In genomic region chr2:17541514-17541950, GRCh38 we compare ENCODE assay signal across 14 cellular contexts. TPM values are rescaled to one million over a fixed set of nuclear protein-coding genes. Genes with fewer than 3 reads are reported as not detected.
DNase-seq lines count a peak whose midpoint lies in the region; ATAC-seq and TF ChIP-seq lines count a peak whose summit lies in the region.
"Had no signal": no experiment of that assay in that cellular context is flagged by ENCODE, and none has a peak within 500 bp of the region (broad histone marks: within the 10 kb centered on the region; RNA-seq: fewer than 3 reads in every experiment).

No MANE protein-coding gene starts in this region.

- H3K27ac ChIP-seq in heart left ventricle (no peak overlapping the region), esophagus (ENCODE audit: low read depth in 2 of 2, low read length in 1 of 2) (peak overlapping the region; percentile 70 to 89), vagina (no peak overlapping the region)

- no peak for DNase-seq in heart left ventricle
- no peak for DNase-seq in cardiac septum (ENCODE audit: low spot score)
- no peak for DNase-seq in vagina (ENCODE audit: extremely low spot score in 2 of 2)
- DNase-seq in activated CD4-positive, alpha-beta T cell treated with anti-CD3 and anti-CD28 coated beads for 1 hour: no peak
- DNase-seq: activated naive CD8-positive, alpha-beta T cell treated with anti-CD3 and anti-CD28 coated beads, Interleukin-2, amount 10 ng/mL, durations not matched to agents 7 days and 5 days; erythroblast; KG1; NCI-H446; SHP77 treated with DMSO at 0.1 percent for 48 hours had no signal

- TF ChIP-seq POLR2A in heart left ventricle (IDR thresholded peaks at IDR 0.05) (no peak), vagina (IDR thresholded peaks at IDR 0.05) (no peak)

- H3K4me3 ChIP-seq in heart left ventricle (peak overlapping the region; percentile 42 to 72 (median 57)), esophagus (ENCODE audit: low read depth in 1 of 2, low read length in 2 of 2) (peak overlapping the region; percentile 63 to 64), vagina (peak overlapping the region; percentile 54 to 59)

- no peaks in the 10 kb centered on the region for H3K36me3 ChIP-seq in heart left ventricle
- H3K36me3 ChIP-seq in esophagus (ENCODE audit: control insufficient read depth in 2 of 2, insufficient read depth in 2 of 2, low read length in 1 of 2): no peaks in the 10 kb centered on the region
- H3K36me3 ChIP-seq in vagina: no peaks in the 10 kb centered on the region

- H3K4me3 Mint-ChIP-seq in nephron: peak overlapping the region; percentile 87 to 91 (median 88)
- H3K4me3 Mint-ChIP-seq: activated naive CD8-positive, alpha-beta T cell treated with anti-CD3 and anti-CD28 coated beads, Interleukin-2, amount 10 ng/mL, durations not matched to agents 7 days and 5 days; stimulated activated effector memory CD8-positive, alpha-beta T cell treated with anti-CD3 and anti-CD28 coated beads, Interleukin-12 subunit alpha, Interleukin-12 subunit beta, amount 100 ng/mL, for 72 hours had no signal

- H3K4me1 ChIP-seq in heart left ventricle (peaks cover 0 to 13% (median 2%) of the 10 kb centered on the region in 12 donors), esophagus (ENCODE audit: control insufficient read depth in 2 of 2, insufficient read depth in 2 of 2, low read length in 1 of 2) (peaks cover 0 to 3% of the 10 kb centered on the region in 2 donors), vagina (peaks cover 12% of the 10 kb centered on the region)

- 7 to 8% (median 7%) methylated on average over 12 of the region's 12 CpGs for WGBS in heart left ventricle, 4 donors
- WGBS in esophagus, 2 donors: 3 to 9% methylated on average over 12 of the region's 12 CpGs

- ATAC-seq in heart left ventricle (no peak), HG02870 (IDR thresholded peaks at IDR 0.05; ENCODE audit: unreplicated experiment) (no peak), HG03432 (IDR thresholded peaks at IDR 0.05; ENCODE audit: unreplicated experiment) (no peak)
- ATAC-seq: stimulated activated effector memory CD8-positive, alpha-beta T cell treated with anti-CD3 and anti-CD28 coated beads, Interleukin-12 subunit alpha, Interleukin-12 subunit beta, amount 100 ng/mL, for 72 hours had no signal

- H3K4me1 Mint-ChIP-seq in nephron: peaks cover 35% of the 10 kb centered on the region
- H3K4me1 Mint-ChIP-seq: stimulated activated effector memory CD8-positive, alpha-beta T cell treated with anti-CD3 and anti-CD28 coated beads, Interleukin-12 subunit alpha, Interleukin-12 subunit beta, amount 100 ng/mL, for 72 hours had no signal

- TF ChIP-seq CTCF in heart left ventricle (IDR thresholded peaks at IDR 0.05): no peak
- no peak for TF ChIP-seq CTCF in nephron (IDR thresholded peaks at IDR 0.05; ENCODE audit: unreplicated experiment in 3 of 3)
- TF ChIP-seq CTCF in vagina (IDR thresholded peaks at IDR 0.05): no peak

- intact Hi-C loops in heart left ventricle (cut with DNase I) (loop anchor here in 4 of 10 donors (5.0 to 10.0 kb wide), 3 partner anchors 103 to 121 kb away; no protein-coding TSS in a partner anchor), cardiac septum (cut with DNase I) (loop anchor here (2.0 kb wide), 2 partner anchors 23 to 103 kb away; partner anchors contain the start of gene RAD51AP2), vagina (cut with DNase I) (no loop called here)

- no peaks in the 10 kb centered on the region for H3K9me3 ChIP-seq in heart left ventricle
- no peaks in the 10 kb centered on the region for H3K9me3 ChIP-seq in esophagus (ENCODE audit: control insufficient read depth in 2 of 2, insufficient read depth in 1 of 2, low read depth in 1 of 2, low read length in 1 of 2)
- H3K9me3 ChIP-seq in vagina: no peaks in the 10 kb centered on the region

- peak overlapping the region in 1 of 3 experiments; percentile 87 for H3K27ac Mint-ChIP-seq in nephron
- H3K27ac Mint-ChIP-seq: stimulated activated effector memory CD8-positive, alpha-beta T cell treated with anti-CD3 and anti-CD28 coated beads, Interleukin-12 subunit alpha, Interleukin-12 subunit beta, amount 100 ng/mL, for 72 hours had no signal

- H3K27me3 Mint-ChIP-seq in nephron (ENCODE audit: low read depth): peaks cover 70% of the 10 kb centered on the region

- no peaks in the 10 kb centered on the region for H3K9me3 Mint-ChIP-seq in nephron
- H3K9me3 Mint-ChIP-seq: activated naive CD8-positive, alpha-beta T cell treated with anti-CD3 and anti-CD28 coated beads, Interleukin-2, amount 10 ng/mL, durations not matched to agents 7 days and 5 days had no signal

- peaks cover 0 to 72% (median 28%) of the 10 kb centered on the region in 9 donors for H3K27me3 ChIP-seq in heart left ventricle
- H3K27me3 ChIP-seq in esophagus (ENCODE audit: control insufficient read depth in 1 of 2, insufficient read depth in 2 of 2, low read length in 2 of 2): no peaks in the 10 kb centered on the region
- no peaks in the 10 kb centered on the region for H3K27me3 ChIP-seq in vagina

- no peaks in the 10 kb centered on the region for H3K36me3 Mint-ChIP-seq in nephron (ENCODE audit: low read depth)
- H3K36me3 Mint-ChIP-seq: stimulated activated effector memory CD8-positive, alpha-beta T cell treated with anti-CD3 and anti-CD28 coated beads, Interleukin-12 subunit alpha, Interleukin-12 subunit beta, amount 100 ng/mL, for 72 hours had no signal

RNA-seq across cellular contexts. Expression of gene VSNL1, which starts 1.0 kb away (rescaled TPM):
- total RNA-seq in heart left ventricle: 10 to 100 TPM in 8 of 9 donors, 1 to 10 TPM in 1; 2.6 to 26.3 (median 19.6) TPM
- 1 to 10 TPM; 8.3 to 8.5 TPM for polyA plus RNA-seq in heart left ventricle
- total RNA-seq in cardiac septum: 42.7 TPM
- polyA plus RNA-seq in esophagus: 10 to 100 TPM; 35.7 to 47.2 TPM
- 19.2 TPM for total RNA-seq in vagina
- total RNA-seq: activated naive CD8-positive, alpha-beta T cell treated with anti-CD3 and anti-CD28 coated beads, Interleukin-2, amount 10 ng/mL, durations not matched to agents 7 days and 5 days had no signal

RNA-seq across cellular contexts. Expression of gene RAD51AP2, which starts 23.3 kb away (rescaled TPM):
- under 1 TPM in 8 of 9 donors, not detected in 1; 0.07 to 0.19 (median 0.16) TPM for total RNA-seq in heart left ventricle
- polyA plus RNA-seq in heart left ventricle: under 1 TPM in 1 of 2 donors, not detected in 1; 0.08 TPM
- 0.43 TPM for total RNA-seq in cardiac septum
- polyA plus RNA-seq in esophagus: under 1 TPM; 0.05 to 0.28 TPM
- total RNA-seq in vagina: 0.25 TPM
- total RNA-seq: activated naive CD8-positive, alpha-beta T cell treated with anti-CD3 and anti-CD28 coated beads, Interleukin-2, amount 10 ng/mL, durations not matched to agents 7 days and 5 days had no signal

Comparison
In these comparisons a context has a peak if more than half of its experiments do, and no peak if none do; other contexts are left out.
1. H3K27ac ChIP-seq: peak in esophagus (2 of 2); none in heart left ventricle (0 of 12) and vagina (single experiment).
2. Peak in every context shown above with its lines, with median percentiles within 50 percentile points of each other: H3K4me3 ChIP-seq.